In genomic region chr7:120402368-120402767, GRCh38 we compare ENCODE assay signal across 10 cellular contexts.
DNase-seq lines count a peak whose midpoint lies in the region; ATAC-seq and TF ChIP-seq lines count a peak whose summit lies in the region.
"Had no signal": no experiment of that assay in that cellular context is flagged by ENCODE, and none has a peak within 500 bp of the region (broad histone marks: within the 10 kb centered on the region; RNA-seq: fewer than 3 reads in every experiment).

No MANE protein-coding gene starts in this region.

- H3K4me1 Mint-ChIP-seq in activated naive CD8-positive, alpha-beta T cell treated with anti-CD3 and anti-CD28 coated beads for 36 hours: peaks cover 2% of the 10 kb centered on the region
- no peaks in the 10 kb centered on the region for H3K4me1 Mint-ChIP-seq in stimulated activated effector memory CD8-positive, alpha-beta T cell treated with anti-CD3 and anti-CD28 coated beads, Interleukin-12 subunit alpha, Interleukin-12 subunit beta, amount 100 ng/mL, for 72 hours

- H3K4me3 ChIP-seq in fibroblast of villous mesenchyme (ENCODE audit: low read depth, low read length): no peak overlapping the region

- DNase-seq in fibroblast of villous mesenchyme (ENCODE audit: low read depth) (peak; percentile 1), T-helper 9 cell (no peak), NCI-H748 treated with DMSO at 0.1 percent for 48 hours (lab: John Stamatoyannopoulos, UW) (no peak)
- no peak for DNase-seq in activated naive CD8-positive, alpha-beta T cell treated with anti-CD3 and anti-CD28 coated beads for 36 hours
- DNase-seq in stimulated activated effector memory CD8-positive, alpha-beta T cell treated with anti-CD3 and anti-CD28 coated beads, Interleukin-12 subunit alpha, Interleukin-12 subunit beta, amount 100 ng/mL, for 72 hours (ENCODE audit: low spot score in 2 of 2): no peak
- DNase-seq: NK-92 treated with Interleukin-12 subunit alpha and Interleukin-12 subunit beta, amount 100 ng/mL, for 24 hours had no signal

- H3K9me3 Mint-ChIP-seq in activated naive CD8-positive, alpha-beta T cell treated with anti-CD3 and anti-CD28 coated beads for 36 hours: no peaks in the 10 kb centered on the region
- peaks cover 9% of the 10 kb centered on the region for H3K9me3 Mint-ChIP-seq in stimulated activated effector memory CD8-positive, alpha-beta T cell treated with anti-CD3 and anti-CD28 coated beads, Interleukin-12 subunit alpha, Interleukin-12 subunit beta, amount 100 ng/mL, for 72 hours

- no peak overlapping the region for H3K27ac Mint-ChIP-seq in activated naive CD8-positive, alpha-beta T cell treated with anti-CD3 and anti-CD28 coated beads for 36 hours
- no peak overlapping the region for H3K27ac Mint-ChIP-seq in stimulated activated effector memory CD8-positive, alpha-beta T cell treated with anti-CD3 and anti-CD28 coated beads, Interleukin-12 subunit alpha, Interleukin-12 subunit beta, amount 100 ng/mL, for 72 hours
- H3K27ac Mint-ChIP-seq: natural killer cell treated with Interleukin-12 subunit alpha and Interleukin-12 subunit beta and Interleukin-15 and Interleukin-18, amount 100 ng/mL, for 72 hours had no signal

- ATAC-seq in GM18508 (IDR thresholded peaks at IDR 0.05; ENCODE audit: insufficient read depth, unreplicated experiment) (peak; percentile 39), GM21717 (IDR thresholded peaks at IDR 0.05; ENCODE audit: unreplicated experiment) (peak; percentile 61), HG03457 (IDR thresholded peaks at IDR 0.05; ENCODE audit: unreplicated experiment) (peak; percentile 57)
- no peak for ATAC-seq in stimulated activated effector memory CD8-positive, alpha-beta T cell treated with anti-CD3 and anti-CD28 coated beads, Interleukin-12 subunit alpha, Interleukin-12 subunit beta, amount 100 ng/mL, for 72 hours
- ATAC-seq: natural killer cell treated with Interleukin-12 subunit alpha and Interleukin-12 subunit beta and Interleukin-15 and Interleukin-18, amount 100 ng/mL, for 72 hours had no signal

- TF ChIP-seq CTCF in fibroblast of villous mesenchyme (IDR thresholded peaks at IDR 0.05; ENCODE audit: insufficient read depth, low read depth, low read length): no peak

- no peaks in the 10 kb centered on the region for H3K36me3 Mint-ChIP-seq in activated naive CD8-positive, alpha-beta T cell treated with anti-CD3 and anti-CD28 coated beads for 36 hours
- no peaks in the 10 kb centered on the region for H3K36me3 Mint-ChIP-seq in stimulated activated effector memory CD8-positive, alpha-beta T cell treated with anti-CD3 and anti-CD28 coated beads, Interleukin-12 subunit alpha, Interleukin-12 subunit beta, amount 100 ng/mL, for 72 hours
- H3K36me3 Mint-ChIP-seq: natural killer cell treated with Interleukin-12 subunit alpha and Interleukin-12 subunit beta and Interleukin-15 and Interleukin-18, amount 100 ng/mL, for 72 hours had no signal

- no peak overlapping the region for H3K4me3 Mint-ChIP-seq in activated naive CD8-positive, alpha-beta T cell treated with anti-CD3 and anti-CD28 coated beads for 36 hours
- no peak overlapping the region for H3K4me3 Mint-ChIP-seq in stimulated activated effector memory CD8-positive, alpha-beta T cell treated with anti-CD3 and anti-CD28 coated beads, Interleukin-12 subunit alpha, Interleukin-12 subunit beta, amount 100 ng/mL, for 72 hours
- H3K4me3 Mint-ChIP-seq: natural killer cell treated with Interleukin-12 subunit alpha and Interleukin-12 subunit beta and Interleukin-15 and Interleukin-18, amount 100 ng/mL, for 72 hours had no signal

- H3K27me3 Mint-ChIP-seq in activated naive CD8-positive, alpha-beta T cell treated with anti-CD3 and anti-CD28 coated beads for 36 hours: no peaks in the 10 kb centered on the region
- H3K27me3 Mint-ChIP-seq: natural killer cell treated with Interleukin-12 subunit alpha and Interleukin-12 subunit beta and Interleukin-15 and Interleukin-18, amount 100 ng/mL, for 72 hours had no signal
